Comparison of ENCODE assay signal across 22 cellular contexts in the genomic region with DNA sequence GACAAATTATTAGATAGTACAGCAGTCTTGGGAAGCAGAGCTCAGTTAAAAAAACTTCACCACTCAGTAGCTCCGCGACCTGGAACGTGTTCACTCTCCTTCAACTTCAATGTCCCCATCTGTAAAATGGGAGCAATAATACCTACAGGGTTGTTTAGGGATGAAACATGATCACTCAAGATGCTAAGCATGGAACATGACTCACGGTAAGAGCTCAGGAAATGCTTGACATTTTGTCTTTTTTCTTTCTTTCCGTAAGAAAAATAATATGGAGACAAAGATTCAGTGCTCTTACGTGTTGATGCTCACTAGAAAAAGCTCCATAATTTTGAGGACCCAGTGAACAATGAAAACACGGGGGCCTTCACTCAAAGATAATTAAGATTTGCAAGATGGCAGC.
DNase-seq lines count a peak whose midpoint lies in the region; ATAC-seq, FAIRE-seq and TF ChIP-seq lines count a peak whose summit lies in the region.
"Had no signal": no experiment of that assay in that cellular context is flagged by ENCODE, and none has a peak within 500 bp of the region (broad histone marks: within the 10 kb centered on the region; RNA-seq: fewer than 3 reads in every experiment).

No MANE protein-coding gene starts in this region.

- H3K4me3 Mint-ChIP-seq in GM23338 = no peak overlapping the region
- H3K4me3 Mint-ChIP-seq in osteocyte (ENCODE audit: unreplicated experiment) = no peak overlapping the region

- ATAC-seq in GM23338 = no peak
- no peak for ATAC-seq in HepG2
- ATAC-seq: Right ventricle myocardium inferior had no signal

- in situ Hi-C loops in HepG2 (cut with HindIII; ENCODE audit: extremely low pct_ligation_motif_present, low pct_unique_long_range_greater_than_20kb) = no loop called here

- H3F3A ChIP-seq in GM23338 (replicated peaks; ENCODE audit: low read depth) = no peaks in the 10 kb centered on the region

- H3K79me2 ChIP-seq in GM23338 (replicated peaks; ENCODE audit: insufficient read depth) (no peaks in the 10 kb centered on the region), HepG2 (ENCODE audit: insufficient read depth, low read length) (no peaks in the 10 kb centered on the region)

- H3K4me1 ChIP-seq in GM23338 (ENCODE audit: insufficient read depth) (no peaks in the 10 kb centered on the region), ascending aorta (peaks cover 0 to 11% of the 10 kb centered on the region in 2 donors), HepG2 (ENCODE audit: insufficient read depth, low read length) (peaks cover 17% of the 10 kb centered on the region)
- H3K4me1 ChIP-seq: BE2C, SJSA1 had no signal

- TF ChIP-seq RAD21 in HepG2 (CRISPR knock-in tag; IDR thresholded peaks at IDR 0.05) = no peak

- H3K9me3 Mint-ChIP-seq in GM23338 (peaks cover 2% of the 10 kb centered on the region; the same call in 1 of the 3 replicates), osteocyte (ENCODE audit: unreplicated experiment) (no peaks in the 10 kb centered on the region)

- POLR2A ChIA-PET in HepG2 (lab: Yijun Ruan, JAX) = no interaction called here

- no peaks in the 10 kb centered on the region for H3K27me3 Mint-ChIP-seq in GM23338 (ENCODE audit: insufficient read depth, low read depth, poor library complexity)
- H3K27me3 Mint-ChIP-seq in osteocyte (ENCODE audit: unreplicated experiment) = no peaks in the 10 kb centered on the region

- no peaks in the 10 kb centered on the region; the same call in 2 of the 3 replicates for H3K4me1 Mint-ChIP-seq in GM23338
- H3K4me1 Mint-ChIP-seq in osteocyte (ENCODE audit: unreplicated experiment) = peaks cover 45% of the 10 kb centered on the region

- 59% methylated on average over 7 of the region's 7 CpGs for WGBS in HepG2 (ENCODE audit: low lambda C conversion rate)

- no peaks in the 10 kb centered on the region for H3K27me3 ChIP-seq in GM23338 (ENCODE audit: insufficient read depth)
- no peaks in the 10 kb centered on the region for H3K27me3 ChIP-seq in ascending aorta
- H3K27me3 ChIP-seq in HepG2 (ENCODE audit: control insufficient read depth in 1 of 2, insufficient read depth in 2 of 2, low read length in 2 of 2) = peaks cover 0 to 4% of the 10 kb centered on the region in 2 experiments; a peak in 1 of 5 replicates
- H3K27me3 ChIP-seq: BE2C, SJSA1 had no signal

- no peak for TF ChIP-seq CTCF in GM23338 (conservative IDR thresholded peaks at IDR 0.05; ENCODE audit: low read depth in 2 of 2)
- TF ChIP-seq CTCF in ascending aorta (IDR thresholded peaks at IDR 0.05) = no peak
- TF ChIP-seq CTCF in fibroblast of mammary gland (conservative IDR thresholded peaks at IDR 0.05; ENCODE audit: control insufficient read depth, insufficient read depth, low read depth, low read length) = no peak
- TF ChIP-seq CTCF in osteocyte (IDR thresholded peaks at IDR 0.05) = no peak
- TF ChIP-seq CTCF in HepG2 (CRISPR knock-in tag; IDR thresholded peaks at IDR 0.05) = no peak

- H2AFZ ChIP-seq in GM23338 (peak overlapping the region; percentile 70), HepG2 (ENCODE audit: low read length) (no peak overlapping the region)

- TF ChIP-seq EP300 in HepG2 (IDR thresholded peaks at IDR 0.05; ENCODE audit: low read depth in 2 of 2, low read length in 2 of 2) = no peak
- no peak for TF ChIP-seq EP300 in HepG2 (CRISPR knock-in tag; IDR thresholded peaks at IDR 0.05; ENCODE audit: borderline replicate concordance)

- H3K4me3 ChIP-seq in GM23338 (no peak overlapping the region), ascending aorta (no peak overlapping the region), fibroblast of mammary gland (ENCODE audit: control insufficient read depth, low read depth, low read length) (no peak overlapping the region), HepG2 (replicated peaks in 1 of 3; ENCODE audit: insufficient read depth in 1 of 3, low read depth in 2 of 3, low read length in 3 of 3) (no peak overlapping the region)
- H3K4me3 ChIP-seq: SJSA1 had no signal

- intact Hi-C loops in ascending aorta (cut with DNase I) = no loop called here
- intact Hi-C loops in HepG2 (cut with micrococcal nuclease; ENCODE audit: unreplicated experiment) = no loop called here

- H3K9me3 ChIP-seq in ascending aorta (no peaks in the 10 kb centered on the region), HepG2 (ENCODE audit: low read length) (no peaks in the 10 kb centered on the region)
- H3K9me3 ChIP-seq: BE2C, SJSA1 had no signal

- H3K4me2 ChIP-seq in GM23338 (no peak overlapping the region), HepG2 (ENCODE audit: low read depth, low read length) (no peak overlapping the region)
- H3K4me2 ChIP-seq: KMS-11 had no signal

- H3K27ac ChIP-seq in GM23338 (ENCODE audit: low read depth) (no peak overlapping the region), ascending aorta (peak overlapping the region; percentile 29 to 52), HepG2 (ENCODE audit: extremely low read length, insufficient read depth, low read length) (no peak overlapping the region)
- H3K27ac ChIP-seq: KMS-11, SJSA1 had no signal

- H3K9ac ChIP-seq in HepG2 (ENCODE audit: insufficient read depth, low read depth, low read length) = no peak overlapping the region
- H3K9ac ChIP-seq: KMS-11 had no signal

- no peaks in the 10 kb centered on the region for H3K36me3 ChIP-seq in GM23338 (ENCODE audit: insufficient read depth)
- H3K36me3 ChIP-seq in ascending aorta = no peaks in the 10 kb centered on the region
- H3K36me3 ChIP-seq in HepG2 (replicated peaks in 1 of 2; ENCODE audit: control insufficient read depth in 1 of 2, insufficient read depth in 2 of 2, low read length in 2 of 2) = no peaks in the 10 kb centered on the region
- H3K36me3 ChIP-seq: BE2C, SJSA1 had no signal

- CTCF ChIA-PET in HepG2 (lab: Yijun Ruan, JAX; ENCODE audit: low intra/inter-chr PET ratio, low total read pairs) = no interaction called here

- no peak for FAIRE-seq in HepG2 (lab: Jason Lieb, UNC)
- FAIRE-seq: A204.1, RCC 7860 had no signal

- H3K36me3 Mint-ChIP-seq in GM23338 (ENCODE audit: low read depth) = no peaks in the 10 kb centered on the region
- H3K36me3 Mint-ChIP-seq in osteocyte (ENCODE audit: unreplicated experiment) = no peaks in the 10 kb centered on the region

- no peak overlapping the region for H3K27ac Mint-ChIP-seq in GM23338
- peak overlapping the region; percentile 95 for H3K27ac Mint-ChIP-seq in osteocyte (ENCODE audit: unreplicated experiment)

- no peak for TF ChIP-seq POLR2A in HepG2 (IDR thresholded peaks at IDR 0.05; ENCODE audit: insufficient read depth in 1 of 2, low read depth in 2 of 2, low read length in 2 of 2)

- H3K9me2 ChIP-seq in GM23338 (ENCODE audit: insufficient read depth) = 0 out of 2 replicates have a peak, but pooled peaks cover 11% of the 10 kb centered on the region

- DNase-seq in GM23338 (ENCODE audit: low spot score) (no peak), ascending aorta (ENCODE audit: low spot score in 2 of 2) (no peak), fibroblast of mammary gland (ENCODE audit: low read depth) (peak; percentile 5), osteocyte (ENCODE audit: extremely low spot score, unreplicated experiment) (no peak), HepG2 (ENCODE audit: low spot score) (no peak), activated T-cell treated with anti-CD3 and anti-CD28 coated beads for 4 hours (no peak), HPDE6-E6E7 (ENCODE audit: extremely low spot score) (no peak), NK-92 (lab: John Stamatoyannopoulos, UW; ENCODE audit: unreplicated experiment) (no peak)
- DNase-seq: BE2C, H7, NCI-H1105 treated with DMSO at 0.1 percent for 48 hours, NCI-H2081, NCI-H2171, NCI-H345, NCI-H524, NCI-H82, OCI-M1 had no signal

- BruUV-seq in HepG2 (replicated peaks; lab: Mats Ljungman, UMichigan) = no TSS peak

- H4K20me1 ChIP-seq in GM23338 (replicated peaks; ENCODE audit: insufficient read depth) = no peaks in the 10 kb centered on the region
- no peaks in the 10 kb centered on the region for H4K20me1 ChIP-seq in HepG2 (ENCODE audit: insufficient read depth, low read length)

TF ChIP-seq in GM23338, 12 proteins besides CTCF, POLR2A, EP300 and RAD21 (continues in another document):
- no peak for TF ChIP-seq STAT1 (IDR thresholded peaks at IDR 0.05; ENCODE audit: unreplicated experiment)
- TF ChIP-seq, protein P1, sequence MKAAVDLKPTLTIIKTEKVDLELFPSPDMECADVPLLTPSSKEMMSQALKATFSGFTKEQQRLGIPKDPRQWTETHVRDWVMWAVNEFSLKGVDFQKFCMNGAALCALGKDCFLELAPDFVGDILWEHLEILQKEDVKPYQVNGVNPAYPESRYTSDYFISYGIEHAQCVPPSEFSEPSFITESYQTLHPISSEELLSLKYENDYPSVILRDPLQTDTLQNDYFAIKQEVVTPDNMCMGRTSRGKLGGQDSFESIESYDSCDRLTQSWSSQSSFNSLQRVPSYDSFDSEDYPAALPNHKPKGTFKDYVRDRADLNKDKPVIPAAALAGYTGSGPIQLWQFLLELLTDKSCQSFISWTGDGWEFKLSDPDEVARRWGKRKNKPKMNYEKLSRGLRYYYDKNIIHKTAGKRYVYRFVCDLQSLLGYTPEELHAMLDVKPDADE (IDR thresholded peaks at IDR 0.05) = no peak
- no peak for TF ChIP-seq ZNF331 (CRISPR knock-in tag; IDR thresholded peaks at IDR 0.05; ENCODE audit: low read depth)
- no peak for TF ChIP-seq EZH2 (IDR thresholded peaks at IDR 0.05; ENCODE audit: low read depth, unreplicated experiment)

TF ChIP-seq in HepG2, 621 proteins besides CTCF, POLR2A, EP300 and RAD21 (continues in another document):
- TF ChIP-seq TRIM24 (CRISPR knock-in tag; IDR thresholded peaks at IDR 0.05) (no peak), ZBTB8A (CRISPR knock-in tag; IDR thresholded peaks at IDR 0.05; ENCODE audit: borderline replicate concordance, low read depth) (no peak), TMF1 (CRISPR knock-in tag; IDR thresholded peaks at IDR 0.05; ENCODE audit: low read depth) (no peak), FIP1L1 (IDR thresholded peaks at IDR 0.05; ENCODE audit: borderline replicate concordance, insufficient read depth, low read depth, low read length) (no peak), GABPA (IDR thresholded peaks at IDR 0.05; ENCODE audit: low read depth, low read length) (no peak), GABPA (CRISPR knock-in tag; IDR thresholded peaks at IDR 0.05; ENCODE audit: low read depth) (no peak)

Comparison
In these comparisons a context has a peak if more than half of its experiments do, and no peak if none do; other contexts are left out.
1. H3K27ac ChIP-seq: peak in ascending aorta (2 of 2); none in GM23338 (single experiment) and HepG2 (single experiment).